ENCODE assay signal across 23 cellular contexts in the genomic region with DNA sequence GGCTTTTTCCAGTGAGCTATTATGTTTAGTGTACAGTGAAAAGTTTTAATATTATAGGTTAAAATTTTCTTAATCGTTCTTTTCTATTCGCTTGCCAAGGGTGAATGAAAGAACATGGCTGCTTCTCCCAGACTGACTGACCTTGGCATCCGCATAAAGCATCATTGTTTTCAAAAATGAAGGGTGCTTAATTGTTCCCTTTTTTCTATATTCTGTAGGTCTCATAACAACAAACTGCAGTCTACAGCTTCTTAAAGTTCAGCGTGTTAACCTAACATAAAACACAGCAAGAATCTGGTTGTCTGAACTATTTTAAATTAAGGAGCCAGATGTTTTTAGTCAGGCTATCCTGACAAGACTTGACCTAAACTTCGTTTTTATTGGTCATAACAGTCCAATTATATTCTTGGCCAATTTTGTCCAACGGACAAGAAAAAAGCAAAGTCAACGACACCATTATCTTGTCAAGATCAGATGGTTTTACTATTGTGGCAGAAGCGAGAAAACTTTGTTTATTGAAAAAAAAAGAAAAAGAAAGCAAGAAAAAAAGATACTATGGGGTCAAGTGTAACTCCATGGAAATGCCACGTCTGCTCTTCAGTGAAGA. TPM values are rescaled to one million over a fixed set of nuclear protein-coding genes. Genes with fewer than 3 reads are reported as not detected.
DNase-seq lines count a peak whose midpoint lies in the region; ATAC-seq, FAIRE-seq and TF ChIP-seq lines count a peak whose summit lies in the region.
"Had no signal": no experiment of that assay in that cellular context is flagged by ENCODE, and none has a peak within 500 bp of the region (broad histone marks: within the 10 kb centered on the region; RNA-seq: fewer than 3 reads in every experiment).

No MANE protein-coding gene starts in this region.

- no peak overlapping the region for H3K4me2 ChIP-seq in mesenchymal stem cell (ENCODE audit: low read length, poor library complexity, severe bottlenecking)
- H3K4me2 ChIP-seq: GM23338 had no signal

- H2AFZ ChIP-seq in mesenchymal stem cell (ENCODE audit: low read depth, low read length), result no peak overlapping the region
- H2AFZ ChIP-seq: GM23338 had no signal

- H2BK12ac ChIP-seq in mesenchymal stem cell (ENCODE audit: low read length in 2 of 2), result no peak overlapping the region

- H3K36me3 ChIP-seq in left ventricle myocardium inferior (peaks cover 36% of the 10 kb centered on the region), mesenchymal stem cell (ENCODE audit: control insufficient read depth in 1 of 2, insufficient read depth in 2 of 2, low read depth in 1 of 2, low read length in 2 of 2) (peaks cover 13 to 29% of the 10 kb centered on the region in 2 experiments), testis (ENCODE audit: low read depth, missing control alignments) (no peaks in the 10 kb centered on the region), thyroid gland (no peaks in the 10 kb centered on the region)

- H2BK5ac ChIP-seq in mesenchymal stem cell (ENCODE audit: low read depth, low read length, poor library complexity, severe bottlenecking), result no peak overlapping the region

- no peak overlapping the region for H4K8ac ChIP-seq in mesenchymal stem cell (ENCODE audit: low read length)

- ATAC-seq in Right ventricle myocardium inferior (no peak), HG03521 (IDR thresholded peaks at IDR 0.05; ENCODE audit: unreplicated experiment) (no peak)
- ATAC-seq: GM23338, Panc1 had no signal

- no peak for TF ChIP-seq CTCF in left ventricle myocardium inferior (IDR thresholded peaks at IDR 0.05; ENCODE audit: borderline replicate concordance)
- no peak for TF ChIP-seq CTCF in testis (IDR thresholded peaks at IDR 0.05)
- TF ChIP-seq CTCF in thyroid gland (IDR thresholded peaks at IDR 0.05), result no peak

- no peak overlapping the region for H3K4ac ChIP-seq in mesenchymal stem cell (ENCODE audit: low read depth in 1 of 2, low read length in 2 of 2)

- WGBS in mesenchymal stem cell, result 72% methylated on average over 9 of the region's 9 CpGs
- WGBS in testis, 2 donors, result 45 to 62% methylated on average over 9 of the region's 9 CpGs
- WGBS in thyroid gland, 2 donors, result 86 to 87% methylated on average over 9 of the region's 9 CpGs

- TF ChIP-seq POLR2A in testis (IDR thresholded peaks at IDR 0.05), result no peak
- no peak for TF ChIP-seq POLR2A in thyroid gland (IDR thresholded peaks at IDR 0.05)

- peak overlapping the region; percentile 11 for H3K27ac ChIP-seq in left ventricle myocardium inferior (replicated peaks)
- no peak overlapping the region for H3K27ac ChIP-seq in mesenchymal stem cell (ENCODE audit: low read length, poor library complexity, severe bottlenecking)
- H3K27ac ChIP-seq in testis, result peak overlapping the region; percentile 32 to 59
- no peak overlapping the region for H3K27ac ChIP-seq in thyroid gland

- no peak overlapping the region for H3K4me3 ChIP-seq in left ventricle myocardium inferior
- no peak overlapping the region for H3K4me3 ChIP-seq in mesenchymal stem cell (ENCODE audit: insufficient read depth in 1 of 2, low read depth in 1 of 2, low read length in 2 of 2)
- H3K4me3 ChIP-seq in testis, result no peak overlapping the region
- H3K4me3 ChIP-seq in thyroid gland (replicated peaks in 1 of 3), result no peak overlapping the region
- H3K4me3 ChIP-seq: GM23338 had no signal

- DNase-seq in left ventricle myocardium inferior (no peak), Right ventricle myocardium inferior (ENCODE audit: missing footprints) (no peak), mesenchymal stem cell (peak; percentile 38), testis (no peak), thyroid gland (no peak), glomerular visceral epithelial cell (ENCODE audit: extremely low spot score) (no peak)
- DNase-seq: 8988T; CD4-positive, CD25-positive, alpha-beta regulatory T cell; COR-L47; DMS 273 treated with DMSO at 0.1 percent for 48 hours; DND-41; HCEC 1CT; MM.1S; NCI-H1092; NCI-H146; NCI-H2081; NCI-H446 treated with DMSO at 0.1 percent for 48 hours; Right ventricle myocardium superior had no signal

- H3K27me3 ChIP-seq in left ventricle myocardium inferior (ENCODE audit: low read depth), result no peaks in the 10 kb centered on the region
- H3K27me3 ChIP-seq in mesenchymal stem cell (ENCODE audit: control insufficient read depth in 1 of 2, insufficient read depth in 1 of 2, low read length in 2 of 2), result no peaks in the 10 kb centered on the region
- no peaks in the 10 kb centered on the region for H3K27me3 ChIP-seq in testis
- H3K27me3 ChIP-seq in thyroid gland, result no peaks in the 10 kb centered on the region

- H3K23ac ChIP-seq in mesenchymal stem cell (ENCODE audit: low read length in 2 of 2), result no peak overlapping the region

- no peak overlapping the region for H2AK5ac ChIP-seq in mesenchymal stem cell (ENCODE audit: low read length, severe bottlenecking)

- no peak overlapping the region for H4K91ac ChIP-seq in mesenchymal stem cell (ENCODE audit: low read length)

- intact Hi-C loops in left ventricle myocardium inferior (cut with micrococcal nuclease) (no loop called here), Right ventricle myocardium inferior (cut with DNase I) (no loop called here), testis (cut with DNase I; ENCODE audit: low total_unique reads) (no loop called here), thyroid gland (cut with DNase I) (loop anchor here (10.0 kb wide), 1 partner anchor 53 kb away; a partner anchor contains a TSS)

- H2BK15ac ChIP-seq in mesenchymal stem cell (ENCODE audit: low read depth, poor library complexity, severe bottlenecking), result no peak overlapping the region

- H2BK120ac ChIP-seq in mesenchymal stem cell (ENCODE audit: low read depth, low read length), result no peak overlapping the region

- peaks cover 6% of the 10 kb centered on the region for H3K79me1 ChIP-seq in mesenchymal stem cell (replicated peaks; ENCODE audit: low read length, poor library complexity, severe bottlenecking)

- no peak overlapping the region for H3K14ac ChIP-seq in mesenchymal stem cell (ENCODE audit: low read length in 2 of 2)

- no peak overlapping the region for H3K9ac ChIP-seq in mesenchymal stem cell (ENCODE audit: low read length)

- H3K18ac ChIP-seq in mesenchymal stem cell (ENCODE audit: low read depth in 1 of 2, low read length in 2 of 2), result no peak overlapping the region

- peak; percentile 99 for FAIRE-seq in endometrium (lab: Jason Lieb, UNC)
- FAIRE-seq: G401.6 had no signal

- no peaks in the 10 kb centered on the region for H3K4me1 ChIP-seq in left ventricle myocardium inferior
- H3K4me1 ChIP-seq in mesenchymal stem cell (ENCODE audit: control insufficient read depth, insufficient read depth, low read depth, low read length), result peaks cover 5% of the 10 kb centered on the region
- no peaks in the 10 kb centered on the region for H3K4me1 ChIP-seq in testis
- H3K4me1 ChIP-seq in thyroid gland, result peaks cover 3 to 10% of the 10 kb centered on the region in 2 donors

- H3K9me3 ChIP-seq in left ventricle myocardium inferior (replicated peaks), result no peaks in the 10 kb centered on the region
- no peaks in the 10 kb centered on the region for H3K9me3 ChIP-seq in mesenchymal stem cell (ENCODE audit: control insufficient read depth, low read length)
- no peaks in the 10 kb centered on the region for H3K9me3 ChIP-seq in testis
- no peaks in the 10 kb centered on the region for H3K9me3 ChIP-seq in thyroid gland

RNA-seq across cellular contexts. Expression of a gene that starts 14.1 kb away (rescaled TPM):
- total RNA-seq in left ventricle myocardium inferior (6.6 TPM), Right ventricle myocardium inferior (8.3 TPM), testis (10 to 100 TPM; 13.1 to 14.5 TPM), thyroid gland (10 to 100 TPM in 2 of 4 donors, 1 to 10 TPM in 2; 6.7 to 14.4 (median 10.6) TPM)
- 15.1 TPM for polyA plus RNA-seq in mesenchymal stem cell (2013, experiment 1 of 2)
- polyA plus RNA-seq in mesenchymal stem cell (2013, experiment 2 of 2), result 15.3 TPM
- 13.5 TPM for polyA plus RNA-seq in testis (ENCODE audit: insufficient read depth, low read depth, low replicate concordance)

RNA-seq across cellular contexts. Expression of a gene that starts 53.4 kb away (rescaled TPM):
- 19.2 TPM for total RNA-seq in left ventricle myocardium inferior
- total RNA-seq in Right ventricle myocardium inferior, result 20.8 TPM
- polyA plus RNA-seq in mesenchymal stem cell (2013, experiment 1 of 2), result 92.3 TPM
- polyA plus RNA-seq in mesenchymal stem cell (2013, experiment 2 of 2), result 90.7 TPM
- total RNA-seq in testis, result 100 to 1,000 TPM; 143 to 157 TPM
- 481 TPM for polyA plus RNA-seq in testis (ENCODE audit: insufficient read depth, low read depth, low replicate concordance)
- 10 to 100 TPM; 13.3 to 25.8 (median 17.5) TPM for total RNA-seq in thyroid gland

Comparison
In these comparisons a context has a peak if more than half of its experiments do, and no peak if none do; other contexts are left out.
1. H3K27ac ChIP-seq: peak in left ventricle myocardium inferior (single experiment) and testis (2 of 2); none in mesenchymal stem cell (single experiment) and thyroid gland (0 of 3).